In the genomic region with DNA sequence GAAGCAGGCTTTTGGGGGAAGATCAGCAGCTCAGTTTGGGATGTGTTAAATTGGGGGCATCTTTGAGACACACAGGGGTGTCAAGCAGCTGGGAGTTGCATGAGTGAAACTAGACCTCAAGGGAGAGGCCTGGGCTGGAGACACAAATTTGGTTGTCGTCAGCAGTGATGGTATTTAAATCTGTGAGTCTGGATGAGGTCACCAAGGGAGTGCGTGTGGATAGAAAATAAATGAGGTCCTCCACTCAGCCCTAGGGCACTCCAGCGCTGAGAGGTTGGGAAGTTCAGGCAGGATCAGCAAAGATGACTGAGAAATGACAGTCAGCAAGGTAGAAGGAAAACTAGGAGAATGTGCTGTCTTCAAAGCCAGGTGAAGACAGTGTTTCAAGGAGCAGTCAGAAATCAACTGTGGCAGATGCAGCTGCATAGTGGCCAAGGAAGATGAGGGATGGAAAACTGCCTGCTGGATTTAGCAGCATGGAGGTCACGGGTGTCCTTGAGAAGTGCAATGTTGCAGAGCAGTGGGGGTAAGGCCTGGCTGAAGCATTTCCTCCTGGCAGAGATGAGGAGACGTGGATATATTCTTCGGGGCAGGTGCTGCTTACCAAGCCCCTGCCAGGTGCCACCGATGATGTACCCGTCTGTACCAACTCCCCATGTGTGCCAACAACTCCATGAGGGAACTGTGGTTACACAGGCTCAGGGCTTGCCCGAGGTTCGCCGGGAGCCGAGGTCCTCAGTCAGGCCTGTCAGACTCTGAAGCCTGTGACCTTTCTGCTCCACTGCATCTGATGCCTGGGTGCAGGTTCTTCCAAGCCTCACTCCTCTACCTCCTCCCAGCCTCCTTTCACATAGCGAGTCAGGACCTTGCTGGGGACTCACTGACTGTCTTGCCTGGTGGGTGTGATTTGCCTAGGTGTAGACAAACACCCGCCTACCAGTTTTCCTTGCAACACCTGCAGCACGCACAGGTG, we compare ENCODE assay signal across 1 cellular context.
TF ChIP-seq lines count a peak whose summit lies in the region.

No MANE protein-coding gene starts in this region.

TF ChIP-seq in GM23338, 12 proteins besides CTCF, POLR2A, EP300 and RAD21 (continued from another document):
- TF ChIP-seq NANOG (IDR thresholded peaks at IDR 0.05; ENCODE audit: borderline replicate concordance): no peak
- TF ChIP-seq CREB1 (CRISPR knock-in tag; IDR thresholded peaks at IDR 0.05; ENCODE audit: low read depth): no peak
- TF ChIP-seq, protein P1, sequence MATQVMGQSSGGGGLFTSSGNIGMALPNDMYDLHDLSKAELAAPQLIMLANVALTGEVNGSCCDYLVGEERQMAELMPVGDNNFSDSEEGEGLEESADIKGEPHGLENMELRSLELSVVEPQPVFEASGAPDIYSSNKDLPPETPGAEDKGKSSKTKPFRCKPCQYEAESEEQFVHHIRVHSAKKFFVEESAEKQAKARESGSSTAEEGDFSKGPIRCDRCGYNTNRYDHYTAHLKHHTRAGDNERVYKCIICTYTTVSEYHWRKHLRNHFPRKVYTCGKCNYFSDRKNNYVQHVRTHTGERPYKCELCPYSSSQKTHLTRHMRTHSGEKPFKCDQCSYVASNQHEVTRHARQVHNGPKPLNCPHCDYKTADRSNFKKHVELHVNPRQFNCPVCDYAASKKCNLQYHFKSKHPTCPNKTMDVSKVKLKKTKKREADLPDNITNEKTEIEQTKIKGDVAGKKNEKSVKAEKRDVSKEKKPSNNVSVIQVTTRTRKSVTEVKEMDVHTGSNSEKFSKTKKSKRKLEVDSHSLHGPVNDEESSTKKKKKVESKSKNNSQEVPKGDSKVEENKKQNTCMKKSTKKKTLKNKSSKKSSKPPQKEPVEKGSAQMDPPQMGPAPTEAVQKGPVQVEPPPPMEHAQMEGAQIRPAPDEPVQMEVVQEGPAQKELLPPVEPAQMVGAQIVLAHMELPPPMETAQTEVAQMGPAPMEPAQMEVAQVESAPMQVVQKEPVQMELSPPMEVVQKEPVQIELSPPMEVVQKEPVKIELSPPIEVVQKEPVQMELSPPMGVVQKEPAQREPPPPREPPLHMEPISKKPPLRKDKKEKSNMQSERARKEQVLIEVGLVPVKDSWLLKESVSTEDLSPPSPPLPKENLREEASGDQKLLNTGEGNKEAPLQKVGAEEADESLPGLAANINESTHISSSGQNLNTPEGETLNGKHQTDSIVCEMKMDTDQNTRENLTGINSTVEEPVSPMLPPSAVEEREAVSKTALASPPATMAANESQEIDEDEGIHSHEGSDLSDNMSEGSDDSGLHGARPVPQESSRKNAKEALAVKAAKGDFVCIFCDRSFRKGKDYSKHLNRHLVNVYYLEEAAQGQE (IDR thresholded peaks at IDR 0.05; ENCODE audit: unreplicated experiment): no peak
- TF ChIP-seq JUNB (IDR thresholded peaks at IDR 0.05; ENCODE audit: unreplicated experiment): no peak
- TF ChIP-seq, protein P2, sequence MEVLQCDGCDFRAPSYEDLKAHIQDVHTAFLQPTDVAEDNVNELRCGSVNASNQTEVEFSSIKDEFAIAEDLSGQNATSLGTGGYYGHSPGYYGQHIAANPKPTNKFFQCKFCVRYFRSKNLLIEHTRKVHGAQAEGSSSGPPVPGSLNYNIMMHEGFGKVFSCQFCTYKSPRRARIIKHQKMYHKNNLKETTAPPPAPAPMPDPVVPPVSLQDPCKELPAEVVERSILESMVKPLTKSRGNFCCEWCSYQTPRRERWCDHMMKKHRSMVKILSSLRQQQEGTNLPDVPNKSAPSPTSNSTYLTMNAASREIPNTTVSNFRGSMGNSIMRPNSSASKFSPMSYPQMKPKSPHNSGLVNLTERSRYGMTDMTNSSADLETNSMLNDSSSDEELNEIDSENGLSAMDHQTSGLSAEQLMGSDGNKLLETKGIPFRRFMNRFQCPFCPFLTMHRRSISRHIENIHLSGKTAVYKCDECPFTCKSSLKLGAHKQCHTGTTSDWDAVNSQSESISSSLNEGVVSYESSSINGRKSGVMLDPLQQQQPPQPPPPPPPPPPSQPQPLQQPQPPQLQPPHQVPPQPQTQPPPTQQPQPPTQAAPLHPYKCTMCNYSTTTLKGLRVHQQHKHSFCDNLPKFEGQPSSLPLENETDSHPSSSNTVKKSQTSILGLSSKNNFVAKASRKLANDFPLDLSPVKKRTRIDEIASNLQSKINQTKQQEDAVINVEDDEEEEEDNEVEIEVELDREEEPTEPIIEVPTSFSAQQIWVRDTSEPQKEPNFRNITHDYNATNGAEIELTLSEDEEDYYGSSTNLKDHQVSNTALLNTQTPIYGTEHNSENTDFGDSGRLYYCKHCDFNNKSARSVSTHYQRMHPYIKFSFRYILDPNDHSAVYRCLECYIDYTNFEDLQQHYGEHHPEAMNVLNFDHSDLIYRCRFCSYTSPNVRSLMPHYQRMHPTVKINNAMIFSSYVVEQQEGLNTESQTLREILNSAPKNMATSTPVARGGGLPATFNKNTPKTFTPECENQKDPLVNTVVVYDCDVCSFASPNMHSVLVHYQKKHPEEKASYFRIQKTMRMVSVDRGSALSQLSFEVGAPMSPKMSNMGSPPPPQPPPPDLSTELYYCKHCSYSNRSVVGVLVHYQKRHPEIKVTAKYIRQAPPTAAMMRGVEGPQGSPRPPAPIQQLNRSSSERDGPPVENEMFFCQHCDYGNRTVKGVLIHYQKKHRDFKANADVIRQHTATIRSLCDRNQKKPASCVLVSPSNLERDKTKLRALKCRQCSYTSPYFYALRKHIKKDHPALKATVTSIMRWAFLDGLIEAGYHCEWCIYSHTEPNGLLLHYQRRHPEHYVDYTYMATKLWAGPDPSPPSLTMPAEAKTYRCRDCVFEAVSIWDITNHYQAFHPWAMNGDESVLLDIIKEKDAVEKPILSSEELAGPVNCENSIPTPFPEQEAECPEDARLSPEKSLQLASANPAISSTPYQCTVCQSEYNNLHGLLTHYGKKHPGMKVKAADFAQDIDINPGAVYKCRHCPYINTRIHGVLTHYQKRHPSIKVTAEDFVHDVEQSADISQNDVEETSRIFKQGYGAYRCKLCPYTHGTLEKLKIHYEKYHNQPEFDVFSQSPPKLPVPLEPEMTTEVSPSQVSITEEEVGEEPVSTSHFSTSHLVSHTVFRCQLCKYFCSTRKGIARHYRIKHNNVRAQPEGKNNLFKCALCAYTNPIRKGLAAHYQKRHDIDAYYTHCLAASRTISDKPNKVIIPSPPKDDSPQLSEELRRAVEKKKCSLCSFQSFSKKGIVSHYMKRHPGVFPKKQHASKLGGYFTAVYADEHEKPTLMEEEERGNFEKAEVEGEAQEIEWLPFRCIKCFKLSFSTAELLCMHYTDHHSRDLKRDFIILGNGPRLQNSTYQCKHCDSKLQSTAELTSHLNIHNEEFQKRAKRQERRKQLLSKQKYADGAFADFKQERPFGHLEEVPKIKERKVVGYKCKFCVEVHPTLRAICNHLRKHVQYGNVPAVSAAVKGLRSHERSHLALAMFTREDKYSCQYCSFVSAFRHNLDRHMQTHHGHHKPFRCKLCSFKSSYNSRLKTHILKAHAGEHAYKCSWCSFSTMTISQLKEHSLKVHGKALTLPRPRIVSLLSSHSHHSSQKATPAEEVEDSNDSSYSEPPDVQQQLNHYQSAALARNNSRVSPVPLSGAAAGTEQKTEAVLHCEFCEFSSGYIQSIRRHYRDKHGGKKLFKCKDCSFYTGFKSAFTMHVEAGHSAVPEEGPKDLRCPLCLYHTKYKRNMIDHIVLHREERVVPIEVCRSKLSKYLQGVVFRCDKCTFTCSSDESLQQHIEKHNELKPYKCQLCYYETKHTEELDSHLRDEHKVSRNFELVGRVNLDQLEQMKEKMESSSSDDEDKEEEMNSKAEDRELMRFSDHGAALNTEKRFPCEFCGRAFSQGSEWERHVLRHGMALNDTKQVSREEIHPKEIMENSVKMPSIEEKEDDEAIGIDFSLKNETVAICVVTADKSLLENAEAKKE (CRISPR knock-in tag; IDR thresholded peaks at IDR 0.05): no peak
- no peak for TF ChIP-seq ZNF331 (CRISPR knock-in tag; IDR thresholded peaks at IDR 0.05; ENCODE audit: low read depth)
- TF ChIP-seq ZNF114 (CRISPR knock-in tag; IDR thresholded peaks at IDR 0.05): no peak
